20 cellular contexts compared by ENCODE assay signal in genomic region chr11:107538239-107538638, GRCh38. TPM values are rescaled to one million over a fixed set of nuclear protein-coding genes. Genes with fewer than 3 reads are reported as not detected.
A peak's percentile ranks its signal among the peaks of the same experiment; 100 is the strongest.
DNase-seq lines count a peak whose midpoint lies in the region; ATAC-seq, FAIRE-seq and TF ChIP-seq lines count a peak whose summit lies in the region.
"Had no signal": no experiment of that assay in that cellular context is flagged by ENCODE, and none has a peak within 500 bp of the region (broad histone marks: within the 10 kb centered on the region; RNA-seq: fewer than 3 reads in every experiment).

No MANE protein-coding gene starts in this region.

- ATAC-seq in K562, result no peak
- no peak for ATAC-seq in stimulated activated effector memory CD8-positive, alpha-beta T cell treated with anti-CD3 and anti-CD28 coated beads, Interleukin-12 subunit alpha, Interleukin-12 subunit beta, amount 100 ng/mL, for 72 hours
- no peak for ATAC-seq in HG03342 (IDR thresholded peaks at IDR 0.05; ENCODE audit: unreplicated experiment)
- ATAC-seq in HG02885 (IDR thresholded peaks at IDR 0.05; ENCODE audit: poor library complexity, unreplicated experiment), result no peak
- ATAC-seq: GM12878 had no signal

- H3K79me2 ChIP-seq in K562 (ENCODE audit: control insufficient read depth, insufficient read depth, low read length), result no peaks in the 10 kb centered on the region

- TF ChIP-seq CTCF in K562 (IDR thresholded peaks at IDR 0.05 in 2 of 3, conservative IDR thresholded peaks at IDR 0.05 in 1 of 3; ENCODE audit: insufficient read depth in 2 of 3, low read depth in 1 of 3, low read length in 3 of 3), result no peak

- no peaks in the 10 kb centered on the region for H3K9me1 ChIP-seq in K562 (ENCODE audit: control insufficient read depth, insufficient read depth, low read length)

- no peaks in the 10 kb centered on the region for H3K4me1 Mint-ChIP-seq in stimulated activated effector memory CD8-positive, alpha-beta T cell treated with anti-CD3 and anti-CD28 coated beads, Interleukin-12 subunit alpha, Interleukin-12 subunit beta, amount 100 ng/mL, for 72 hours
- H3K4me1 Mint-ChIP-seq: CD14-positive monocyte had no signal

- H3K36me3 ChIP-seq in K562 (ENCODE audit: control insufficient read depth, insufficient read depth, low read length), result peaks cover 8% of the 10 kb centered on the region; the same call in 1 of the 3 replicates

- peak; percentile 88 for FAIRE-seq in G401.6 (lab: Jason Lieb, UNC)
- no peak for FAIRE-seq in K562 (lab: Jason Lieb, UNC)
- FAIRE-seq: GM12878, H54, HTR-8/SVneo had no signal

- H3K27ac ChIP-seq in K562 (ENCODE audit: extremely low read depth, low read depth, low read length), result no peak overlapping the region
- H3K27ac ChIP-seq: 22Rv1, BLaER1, GM23248 had no signal

- H3K4me1 ChIP-seq in K562 (replicated peaks in 1 of 2; ENCODE audit: control insufficient read depth in 2 of 2, insufficient read depth in 2 of 2, low read length in 2 of 2), result no peaks in the 10 kb centered on the region
- H3K4me1 ChIP-seq: BLaER1 had no signal

- in situ Hi-C loops in K562 (cut with MboI), result no loop called here

- H3K4me2 ChIP-seq in K562 (ENCODE audit: insufficient read depth, low read length), result no peak overlapping the region
- H3K4me2 ChIP-seq: BLaER1 had no signal

- TF ChIP-seq EP300 in K562 (IDR thresholded peaks at IDR 0.05; ENCODE audit: low read length), result no peak

- no TSS peak for BruUV-seq in K562 (replicated peaks; lab: Mats Ljungman, UMichigan)

- CTCF ChIA-PET in K562 (lab: Yijun Ruan, JAX; ENCODE audit: low intra/inter-chr PET ratio), result no interaction called here

- no peak overlapping the region for H3K4me3 Mint-ChIP-seq in stimulated activated effector memory CD8-positive, alpha-beta T cell treated with anti-CD3 and anti-CD28 coated beads, Interleukin-12 subunit alpha, Interleukin-12 subunit beta, amount 100 ng/mL, for 72 hours
- H3K4me3 Mint-ChIP-seq: CD14-positive monocyte; CD4-positive, alpha-beta memory T cell had no signal

- H3K9ac ChIP-seq in K562 (ENCODE audit: insufficient read depth in 1 of 2, low read depth in 2 of 2, low read length in 2 of 2), result no peak overlapping the region
- H3K9ac ChIP-seq: BLaER1, GM23248 had no signal

- no peaks in the 10 kb centered on the region for H4K20me1 ChIP-seq in K562 (replicated peaks; ENCODE audit: control insufficient read depth, insufficient read depth, low read length)
- H4K20me1 ChIP-seq: BLaER1 had no signal

- H3K27me3 ChIP-seq in K562 (ENCODE audit: control insufficient read depth in 2 of 2, insufficient read depth in 2 of 2, low read length in 2 of 2), result no peaks in the 10 kb centered on the region
- H3K27me3 ChIP-seq: BLaER1 had no signal

- H3K9me3 ChIP-seq in K562 (replicated peaks; ENCODE audit: control insufficient read depth, insufficient read depth, low read depth, low read length), result no peaks in the 10 kb centered on the region
- H3K9me3 ChIP-seq: BLaER1 had no signal

- H3K4me3 ChIP-seq in K562, result no peak overlapping the region
- H3K4me3 ChIP-seq: BLaER1, GM12878, GM23248 had no signal

- intact Hi-C loops in K562 (cut with micrococcal nuclease), result no loop called here

- DNase-seq in DMS53 (lab: John Stamatoyannopoulos, UW), result peak; percentile 31
- DNase-seq in DMS53 treated with DMSO at 0.1 percent for 48 hours (lab: John Stamatoyannopoulos, UW; ENCODE audit: unreplicated experiment), result no peak
- DNase-seq in K562 (ENCODE audit: extremely low read depth in 1 of 4, low spot score in 3 of 4), result no peak
- DNase-seq in stimulated activated effector memory CD8-positive, alpha-beta T cell treated with anti-CD3 and anti-CD28 coated beads, Interleukin-12 subunit alpha, Interleukin-12 subunit beta, amount 100 ng/mL, for 72 hours (ENCODE audit: low spot score in 2 of 2), result no peak
- DNase-seq: CD4-positive, alpha-beta memory T cell; COR-L47; DMS 273 treated with DMSO at 0.1 percent for 48 hours; DMS79; GM23248; HCEC 1CT had no signal

- peaks cover 17% of the 10 kb centered on the region for H3K36me3 Mint-ChIP-seq in stimulated activated effector memory CD8-positive, alpha-beta T cell treated with anti-CD3 and anti-CD28 coated beads, Interleukin-12 subunit alpha, Interleukin-12 subunit beta, amount 100 ng/mL, for 72 hours

- no peak overlapping the region for H2AFZ ChIP-seq in K562 (ENCODE audit: low read depth, low read length)
- H2AFZ ChIP-seq: GM23248 had no signal

- no peaks in the 10 kb centered on the region for H3K9me3 Mint-ChIP-seq in stimulated activated effector memory CD8-positive, alpha-beta T cell treated with anti-CD3 and anti-CD28 coated beads, Interleukin-12 subunit alpha, Interleukin-12 subunit beta, amount 100 ng/mL, for 72 hours

- no peak for TF ChIP-seq POLR2A in K562 (conservative IDR thresholded peaks at IDR 0.05)

- POLR2A ChIA-PET in K562 (lab: Yijun Ruan, JAX), result no interaction called here

- no peak for TF ChIP-seq RAD21 in K562 (CRISPR knock-in tag; conservative IDR thresholded peaks at IDR 0.05 in 1 of 2, IDR thresholded peaks at IDR 0.05 in 1 of 2)

- peak overlapping the region; percentile 1 for H3K27ac Mint-ChIP-seq in stimulated activated effector memory CD8-positive, alpha-beta T cell treated with anti-CD3 and anti-CD28 coated beads, Interleukin-12 subunit alpha, Interleukin-12 subunit beta, amount 100 ng/mL, for 72 hours
- H3K27ac Mint-ChIP-seq: CD14-positive monocyte; CD4-positive, alpha-beta memory T cell had no signal

TF ChIP-seq in K562, 482 proteins besides CTCF, POLR2A, EP300 and RAD21:
- TF ChIP-seq MAFG (tag; conservative IDR thresholded peaks at IDR 0.05), result peak; percentile 60
- TF ChIP-seq ZNF316 (IDR thresholded peaks at IDR 0.05), result peak; percentile 64
- TF ChIP-seq NFE2 (IDR thresholded peaks at IDR 0.05; ENCODE audit: low read depth), result peak; percentile 41
- no peak for TF ChIP-seq FOXA1 (IDR thresholded peaks at IDR 0.05; ENCODE audit: borderline replicate concordance)
- TF ChIP-seq NFE2L1 (tag; IDR thresholded peaks at IDR 0.05; ENCODE audit: borderline replicate concordance, low read depth), result peak; percentile 11; the same call in 1 of the 2 replicates
- TF ChIP-seq C11orf30 (IDR thresholded peaks at IDR 0.05; ENCODE audit: low read depth), result peak; percentile 34; the same call in 1 of the 2 replicates
TF ChIP-seq in K562: peak in this region for 5.

RNA-seq across cellular contexts. Expression of gene ALKBH8, which starts 27.3 kb away (rescaled TPM):
- 8.0 and 17.7 TPM in 2 replicates for total RNA-seq in K562 (2011; cell fraction: chromatin; rRNA removed; ENCODE audit: low replicate concordance)
- total RNA-seq in K562 (2011; cell fraction: nucleolus; rRNA removed), result 4.1 and 6.8 TPM in 2 replicates
- 7.0 and 7.2 TPM in 2 replicates for total RNA-seq in K562 (2011; cell fraction: nucleoplasm; rRNA removed)
- total RNA-seq in K562 (2014; rRNA removed), result 8.2 and 8.4 TPM in 2 replicates
- total RNA-seq in K562 (2014; rRNA removed; fragmentation: Illumina TruSeq; extraction: Trizol), result 14.4 and 17.1 TPM in 2 replicates
- total RNA-seq in K562 (2015; rRNA removed; fragmentation: Illumina TruSeq; extraction: Trizol), result 11.1 and 12.7 TPM in 2 replicates
- total RNA-seq in K562 (2021), result 8.3 and 9.5 TPM in 2 replicates
- polyA plus RNA-seq in K562 (2011; rRNA removed), result 5.3 and 9.1 TPM in 2 replicates
- polyA plus RNA-seq in K562 (2011; cell fraction: cytosol; rRNA removed), result 1.6 and 2.4 TPM in 2 replicates
- 2.1 and 3.7 TPM in 2 replicates for polyA plus RNA-seq in K562 (2011; cell fraction: nucleus; rRNA removed)
- polyA plus RNA-seq in K562 (2012), result 3.4 and 8.7 TPM in 2 replicates
- 11.0 and 11.5 TPM in 2 replicates for polyA plus RNA-seq in K562 (2014; fragmentation: Illumina TruSeq; extraction: Trizol)
- polyA plus RNA-seq in K562 (2014; fragmentation: Nextera tagmentation; extraction: Ambion mirVana), result 1 to 10 TPM; 4.3 to 7.5 TPM
- 7.5 and 8.8 TPM in 2 replicates for polyA plus RNA-seq in K562 (2014; rRNA removed)
- 14.4 and 20.2 TPM in 2 replicates for polyA minus RNA-seq in K562 (2011; rRNA and poly(A)+ RNA removed)
- 5.0 and 6.0 TPM in 2 replicates for polyA minus RNA-seq in K562 (2011; cell fraction: cytosol; rRNA and poly(A)+ RNA removed)
- polyA minus RNA-seq in K562 (2011; cell fraction: nucleus; rRNA and poly(A)+ RNA removed), result 7.1 and 10.2 TPM in 2 replicates

RNA-seq across cellular contexts. Expression of gene ELMOD1, which starts 52.7 kb away (rescaled TPM):
- not detected in 2 replicates for total RNA-seq in K562 (2011; cell fraction: chromatin; rRNA removed; ENCODE audit: low replicate concordance)
- not detected in 2 replicates for total RNA-seq in K562 (2011; cell fraction: nucleolus; rRNA removed)
- not detected in 2 replicates for total RNA-seq in K562 (2011; cell fraction: nucleoplasm; rRNA removed)
- total RNA-seq in K562 (2014; rRNA removed), result not detected in 2 replicates
- total RNA-seq in K562 (2014; rRNA removed; fragmentation: Illumina TruSeq; extraction: Trizol), result not detected in 2 replicates
- total RNA-seq in K562 (2015; rRNA removed; fragmentation: Illumina TruSeq; extraction: Trizol), result not detected in 2 replicates
- total RNA-seq in K562 (2021), result not detected in 2 replicates
- polyA plus RNA-seq in K562 (2011; rRNA removed), result not detected in 2 replicates
- polyA plus RNA-seq in K562 (2011; cell fraction: cytosol; rRNA removed), result not detected in 2 replicates
- not detected in 2 replicates for polyA plus RNA-seq in K562 (2011; cell fraction: nucleus; rRNA removed)
- polyA plus RNA-seq in K562 (2012), result not detected in 2 replicates
- not detected in 2 replicates for polyA plus RNA-seq in K562 (2014; fragmentation: Illumina TruSeq; extraction: Trizol)
- not detected for polyA plus RNA-seq in K562 (2014; fragmentation: Nextera tagmentation; extraction: Ambion mirVana)
- polyA plus RNA-seq in K562 (2014; rRNA removed), result not detected in 2 replicates
- polyA minus RNA-seq in K562 (2011; rRNA and poly(A)+ RNA removed), result not detected in 2 replicates
- not detected in 2 replicates for polyA minus RNA-seq in K562 (2011; cell fraction: cytosol; rRNA and poly(A)+ RNA removed)
- polyA minus RNA-seq in K562 (2011; cell fraction: nucleus; rRNA and poly(A)+ RNA removed), result not detected in 2 replicates
- total RNA-seq: A673; CD4-positive, alpha-beta memory T cell; GM12878; GM23248 had no signal
- polyA plus RNA-seq: CD14-positive monocyte; CD4-positive, alpha-beta memory T cell; GM12878 had no signal
